Comparison of ENCODE assay signal across 30 cellular contexts in genomic region chr7:146074195-146074765, GRCh38. TPM values are rescaled to one million over a fixed set of nuclear protein-coding genes. Genes with fewer than 3 reads are reported as not detected.
"Had no signal": no experiment of that assay in that cellular context is flagged by ENCODE, and none has a peak within 500 bp of the region (broad histone marks: within the 10 kb centered on the region; RNA-seq: fewer than 3 reads in every experiment).

No MANE protein-coding gene starts in this region.

- ATAC-seq: foreskin keratinocyte; gastroesophageal sphincter; heart left ventricle; left lobe of liver; mucosa of descending colon; naive thymus-derived CD4-positive, alpha-beta T cell; psoas muscle; right cardiac atrium; stimulated activated naive CD8-positive, alpha-beta T cell treated with anti-CD3 and anti-CD28 coated beads, Interleukin-15, amount 100 ng/mL, for 72 hours; upper lobe of right lung had no signal

- H3K27ac Mint-ChIP-seq: mesothelial cell of epicardium; naive thymus-derived CD4-positive, alpha-beta T cell; nephron; stimulated activated naive CD8-positive, alpha-beta T cell treated with anti-CD3 and anti-CD28 coated beads, Interleukin-15, amount 100 ng/mL, for 72 hours had no signal

- H3K27me3 Mint-ChIP-seq: naive thymus-derived CD4-positive, alpha-beta T cell; stimulated activated naive CD8-positive, alpha-beta T cell treated with anti-CD3 and anti-CD28 coated beads, Interleukin-15, amount 100 ng/mL, for 72 hours had no signal

- H3K36me3 Mint-ChIP-seq: mesothelial cell of epicardium; naive thymus-derived CD4-positive, alpha-beta T cell had no signal

- H3K36me3 ChIP-seq: esophagus muscularis mucosa, gastroesophageal sphincter, heart left ventricle, ovary, spleen, suprapubic skin, transverse colon, upper lobe of right lung, uterus had no signal

- DNase-seq: dorsolateral prefrontal cortex; effector CD8-positive, alpha-beta T cell; foreskin keratinocyte; heart left ventricle; kidney; mesenchymal stem cell; mucosa of descending colon; naive thymus-derived CD4-positive, alpha-beta T cell; occipital lobe; ovary; psoas muscle; right cardiac atrium; spleen; stimulated activated CD4-positive, alpha-beta T cell treated with anti-CD3 and anti-CD28 coated beads, Interleukin-2, amount 100 ng/mL, for 48 hours; stimulated activated naive CD4-positive, alpha-beta T cell; stimulated activated naive CD8-positive, alpha-beta T cell treated with anti-CD3 and anti-CD28 coated beads, Interleukin-15, amount 100 ng/mL, for 72 hours; transverse colon; upper lobe of right lung; uterus had no signal

- H3K79me2 ChIP-seq: hepatocyte had no signal

- H3K9me3 Mint-ChIP-seq: mesothelial cell of epicardium, nephron had no signal

- FAIRE-seq: colon, endothelial cell of umbilical vein, kidney had no signal

- H3K4me1 Mint-ChIP-seq: mesothelial cell of epicardium; naive thymus-derived CD4-positive, alpha-beta T cell; nephron; stimulated activated naive CD8-positive, alpha-beta T cell treated with anti-CD3 and anti-CD28 coated beads, Interleukin-15, amount 100 ng/mL, for 72 hours had no signal

- H3K27ac ChIP-seq: dorsolateral prefrontal cortex, esophagus muscularis mucosa, foreskin keratinocyte, gastroesophageal sphincter, heart left ventricle, hepatocyte, ovary, psoas muscle, skin epidermis, spleen, suprapubic skin, transverse colon, upper lobe of right lung, uterus had no signal

- H3K4me1 ChIP-seq: esophagus muscularis mucosa, foreskin keratinocyte, gastroesophageal sphincter, heart left ventricle, psoas muscle, spleen, suprapubic skin, transverse colon, upper lobe of right lung, uterus had no signal

- H3K4me3 ChIP-seq: dorsolateral prefrontal cortex, esophagus muscularis mucosa, gastroesophageal sphincter, heart left ventricle, hepatocyte, mucosa of descending colon, ovary, psoas muscle, skin epidermis, spleen, suprapubic skin, transverse colon, upper lobe of right lung, uterus had no signal

- H3K4me2 ChIP-seq: hepatocyte had no signal

- H3K27me3 ChIP-seq: foreskin keratinocyte, gastroesophageal sphincter, heart left ventricle, hepatocyte, ovary, spleen, suprapubic skin, transverse colon, upper lobe of right lung, uterus had no signal

- H3K9me3 ChIP-seq: esophagus muscularis mucosa, gastroesophageal sphincter, heart left ventricle, mucosa of descending colon, ovary, psoas muscle, spleen, suprapubic skin, transverse colon, upper lobe of right lung, uterus had no signal

- H3K4me3 Mint-ChIP-seq: mesothelial cell of epicardium; naive thymus-derived CD4-positive, alpha-beta T cell; nephron; stimulated activated naive CD8-positive, alpha-beta T cell treated with anti-CD3 and anti-CD28 coated beads, Interleukin-15, amount 100 ng/mL, for 72 hours had no signal

- H2AFZ ChIP-seq: hepatocyte had no signal

RNA-seq across cellular contexts. Expression of gene CNTNAP2, which starts 42.3 kb away (rescaled TPM):
- total RNA-seq: endothelial cell of umbilical vein, fibroblast of lung had no signal
- polyA plus RNA-seq: endothelial cell of umbilical vein, fibroblast of lung had no signal
